In genomic region chr18:2108581-2108980, GRCh38 we compare ENCODE assay signal across 24 cellular contexts.
DNase-seq lines count a peak whose midpoint lies in the region; ATAC-seq and TF ChIP-seq lines count a peak whose summit lies in the region.
"Had no signal": no experiment of that assay in that cellular context is flagged by ENCODE, and none has a peak within 500 bp of the region (broad histone marks: within the 10 kb centered on the region; RNA-seq: fewer than 3 reads in every experiment).

No MANE protein-coding gene starts in this region.

- H3K4me1 ChIP-seq in endodermal cell (ENCODE audit: control insufficient read depth, insufficient read depth, low read length) = peaks cover 4% of the 10 kb centered on the region
- H3K4me1 ChIP-seq: left lung, testis had no signal

- TF ChIP-seq CTCF in endodermal cell (conservative IDR thresholded peaks at IDR 0.05) = no peak
- no peak for TF ChIP-seq CTCF in mesothelial cell of epicardium (IDR thresholded peaks at IDR 0.05; ENCODE audit: unreplicated experiment)

- H3K27ac ChIP-seq in endodermal cell (ENCODE audit: low read depth, low read length) = no peak overlapping the region
- H3K27ac ChIP-seq: KMS-11, left lung, testis had no signal

- no peaks in the 10 kb centered on the region for H3K27me3 ChIP-seq in endodermal cell (ENCODE audit: control insufficient read depth, insufficient read depth, low read length, poor library complexity, severe bottlenecking)
- H3K27me3 ChIP-seq: left lung, testis had no signal

- H3K9me3 Mint-ChIP-seq in endodermal cell (no peaks in the 10 kb centered on the region), mesothelial cell of epicardium (no peaks in the 10 kb centered on the region)
- H3K9me3 Mint-ChIP-seq: activated naive CD4-positive, alpha-beta T cell treated with anti-CD3 and anti-CD28 coated beads, Interleukin-2, amount 50 U/mL, for 24 hours; CD8-positive, alpha-beta T cell had no signal

- H3K4me1 Mint-ChIP-seq in endodermal cell = peaks cover 10% of the 10 kb centered on the region
- peaks cover 16% of the 10 kb centered on the region for H3K4me1 Mint-ChIP-seq in mesothelial cell of epicardium
- H3K4me1 Mint-ChIP-seq: activated naive CD4-positive, alpha-beta T cell treated with anti-CD3 and anti-CD28 coated beads, Interleukin-2, amount 50 U/mL, for 24 hours had no signal

- WGBS in endodermal cell (ENCODE audit: insufficient coverage in 1 of 2, insufficient read length in 1 of 2), 2 experiments = 91 to 100% methylated on average over 2 to 5 of the region's 5 CpGs

- no peak for ATAC-seq in HG02798 (IDR thresholded peaks at IDR 0.05; ENCODE audit: poor library complexity, unreplicated experiment)
- ATAC-seq: CD8-positive, alpha-beta T cell; esophagus mucosa; left lung; sciatic nerve had no signal

- H3K4me3 Mint-ChIP-seq in endodermal cell (no peak overlapping the region), mesothelial cell of epicardium (no peak overlapping the region)
- H3K4me3 Mint-ChIP-seq: activated naive CD4-positive, alpha-beta T cell treated with anti-CD3 and anti-CD28 coated beads, Interleukin-2, amount 50 U/mL, for 24 hours; CD8-positive, alpha-beta T cell had no signal

- peak; percentile 69 for DNase-seq in EH (ENCODE audit: low read depth)
- DNase-seq in NCI-H226 = peak; percentile 55
- peak; percentile 58 for DNase-seq in endodermal cell
- DNase-seq in mesothelial cell of epicardium (ENCODE audit: low spot score in 2 of 2, unreplicated experiment in 2 of 2) = no peak
- DNase-seq in NCI-H2227 treated with DMSO at 0.1 percent for 48 hours (lab: John Stamatoyannopoulos, UW) = no peak
- no peak for DNase-seq in T-helper 2 cell
- no peak for DNase-seq in NCI-H748 treated with DMSO at 0.1 percent for 48 hours (lab: John Stamatoyannopoulos, UW)
- DNase-seq: activated CD4-positive, alpha-beta T cell treated with anti-CD3 and anti-CD28 coated beads for 48 hours; aorta; CD8-positive, alpha-beta T cell; effector CD8-positive, alpha-beta T cell; HCEC 1CT; left lung; NCI-H1092; NCI-H1930; NCI-H345; NCI-H82; Right ventricle myocardium superior; testis had no signal

- H3K27me3 Mint-ChIP-seq in endodermal cell (ENCODE audit: insufficient read depth) = no peaks in the 10 kb centered on the region
- peaks cover 4% of the 10 kb centered on the region for H3K27me3 Mint-ChIP-seq in mesothelial cell of epicardium (ENCODE audit: low read depth)

- H3K36me3 ChIP-seq in endodermal cell (ENCODE audit: control insufficient read depth, insufficient read depth, low read length) = no peaks in the 10 kb centered on the region
- H3K36me3 ChIP-seq: left lung had no signal

- H3K9me3 ChIP-seq in endodermal cell (ENCODE audit: control insufficient read depth, low read length) = peaks cover 5% of the 10 kb centered on the region
- H3K9me3 ChIP-seq: left lung, testis had no signal

- no peaks in the 10 kb centered on the region for H3K36me3 Mint-ChIP-seq in endodermal cell (ENCODE audit: low read depth)
- no peaks in the 10 kb centered on the region for H3K36me3 Mint-ChIP-seq in mesothelial cell of epicardium
- H3K36me3 Mint-ChIP-seq: activated naive CD4-positive, alpha-beta T cell treated with anti-CD3 and anti-CD28 coated beads, Interleukin-2, amount 50 U/mL, for 24 hours; CD8-positive, alpha-beta T cell had no signal

- H3K9ac ChIP-seq in endodermal cell (ENCODE audit: extremely low read depth, low read length, poor library complexity, severe bottlenecking) = no peak overlapping the region
- H3K9ac ChIP-seq: KMS-11 had no signal

- H3K4me3 ChIP-seq in endodermal cell (ENCODE audit: low read length) = no peak overlapping the region
- H3K4me3 ChIP-seq: left lung, testis had no signal

- H3K27ac Mint-ChIP-seq in endodermal cell (no peak overlapping the region), mesothelial cell of epicardium (peak overlapping the region; percentile 71)
- H3K27ac Mint-ChIP-seq: activated naive CD4-positive, alpha-beta T cell treated with anti-CD3 and anti-CD28 coated beads, Interleukin-2, amount 50 U/mL, for 24 hours; CD8-positive, alpha-beta T cell had no signal

Comparison
In these comparisons a context has a peak if more than half of its experiments do, and no peak if none do; other contexts are left out.
1. DNase-seq: peak in EH (single experiment), NCI-H226 (single experiment) and endodermal cell (single experiment); none in mesothelial cell of epicardium (0 of 2), NCI-H2227 treated with DMSO at 0.1 percent for 48 hours (single experiment), T-helper 2 cell (0 of 5) and NCI-H748 treated with DMSO at 0.1 percent for 48 hours (single experiment).